ENCODE assay signal across 9 cellular contexts in the genomic region with DNA sequence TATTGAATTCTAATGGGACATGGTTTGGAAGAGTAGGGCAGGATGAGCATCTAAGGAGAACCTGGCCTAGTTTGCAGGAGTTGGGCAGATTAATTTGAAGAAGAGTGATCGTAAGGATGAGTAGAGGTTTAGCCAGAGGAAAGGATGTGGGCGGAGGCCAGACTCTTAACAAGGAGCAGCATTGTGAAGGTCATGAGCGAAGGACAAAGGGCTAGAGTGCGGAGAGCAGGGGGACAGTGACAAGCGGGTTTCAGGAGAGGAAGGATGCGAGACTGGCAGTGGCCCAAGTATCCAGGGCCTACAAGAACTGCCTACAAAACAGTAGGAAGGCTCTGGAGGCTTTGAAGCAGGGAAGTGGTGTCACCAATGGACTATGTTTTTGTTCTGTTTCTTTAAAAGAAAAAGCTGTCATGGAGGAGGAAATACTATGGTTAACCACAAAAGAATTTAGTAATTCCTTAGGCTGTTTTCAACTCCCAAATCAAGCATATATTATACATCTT. TPM values are rescaled to one million over a fixed set of nuclear protein-coding genes. Genes with fewer than 3 reads are reported as not detected.
A peak's percentile ranks its signal among the peaks of the same experiment; 100 is the strongest.
DNase-seq lines count a peak whose midpoint lies in the region; ATAC-seq and TF ChIP-seq lines count a peak whose summit lies in the region.
"Had no signal": no experiment of that assay in that cellular context is flagged by ENCODE, and none has a peak within 500 bp of the region (broad histone marks: within the 10 kb centered on the region; RNA-seq: fewer than 3 reads in every experiment).

No MANE protein-coding gene starts in this region.

- TF ChIP-seq CTCF in neural crest cell (conservative IDR thresholded peaks at IDR 0.05) = no peak

- peak overlapping the region; percentile 82 for H3K27ac Mint-ChIP-seq in dendritic cell treated with granulocyte-macrophage colony-stimulating factor and Interleukin-4, amounts not matched to agents 40 ng/mL and 50 ng/mL, for 4 days
- peak overlapping the region; percentile 6 for H3K27ac Mint-ChIP-seq in neural crest cell (ENCODE audit: unreplicated experiment)

- H3K4me3 Mint-ChIP-seq in dendritic cell treated with granulocyte-macrophage colony-stimulating factor and Interleukin-4, amounts not matched to agents 40 ng/mL and 50 ng/mL, for 4 days = peak overlapping the region; percentile 18
- H3K4me3 Mint-ChIP-seq in neural crest cell = no peak overlapping the region

- H3K4me1 Mint-ChIP-seq in dendritic cell treated with granulocyte-macrophage colony-stimulating factor and Interleukin-4, amounts not matched to agents 40 ng/mL and 50 ng/mL, for 4 days (ENCODE audit: low read depth) = peaks cover 19% of the 10 kb centered on the region
- H3K4me1 Mint-ChIP-seq in neural crest cell = peaks cover 12% of the 10 kb centered on the region

- H3K36me3 Mint-ChIP-seq in dendritic cell treated with granulocyte-macrophage colony-stimulating factor and Interleukin-4, amounts not matched to agents 40 ng/mL and 50 ng/mL, for 4 days (ENCODE audit: low read depth) = peaks cover 28% of the 10 kb centered on the region
- H3K36me3 Mint-ChIP-seq in neural crest cell (ENCODE audit: low read depth) = peaks cover 4% of the 10 kb centered on the region

- no peak for ATAC-seq in HG03095 (IDR thresholded peaks at IDR 0.05; ENCODE audit: unreplicated experiment)
- no peak for ATAC-seq in HG03342 (IDR thresholded peaks at IDR 0.05; ENCODE audit: unreplicated experiment)

- no peaks in the 10 kb centered on the region for H3K27me3 Mint-ChIP-seq in dendritic cell treated with granulocyte-macrophage colony-stimulating factor and Interleukin-4, amounts not matched to agents 40 ng/mL and 50 ng/mL, for 4 days
- H3K27me3 Mint-ChIP-seq in neural crest cell (ENCODE audit: low read depth) = no peaks in the 10 kb centered on the region

- intact Hi-C loops in dendritic cell treated with granulocyte-macrophage colony-stimulating factor and Interleukin-4, amounts not matched to agents 40 ng/mL and 50 ng/mL, for 4 days (cut with micrococcal nuclease) = no loop called here

- DNase-seq in Daoy (ENCODE audit: low read depth) (peak; percentile 26), NOMO-1 (lab: John Stamatoyannopoulos, UW; ENCODE audit: unreplicated experiment in 2 of 2) (peak; percentile 50 to 81), neural crest cell (ENCODE audit: low read depth, low spot score) (no peak), NCI-H1092 (lab: John Stamatoyannopoulos, UW) (no peak), OCI-M2 (lab: John Stamatoyannopoulos, UW; ENCODE audit: unreplicated experiment) (no peak)
- DNase-seq: NCI-H748 treated with DMSO at 0.1 percent for 48 hours had no signal

- no peaks in the 10 kb centered on the region for H3K9me3 Mint-ChIP-seq in dendritic cell treated with granulocyte-macrophage colony-stimulating factor and Interleukin-4, amounts not matched to agents 40 ng/mL and 50 ng/mL, for 4 days
- H3K9me3 Mint-ChIP-seq in neural crest cell = no peaks in the 10 kb centered on the region

RNA-seq across cellular contexts. Expression of a gene that starts 20.1 kb away (rescaled TPM):
- 9.8 and 25.5 TPM in 2 replicates for total RNA-seq in Daoy (2014; rRNA removed; shearing (Covaris generic))
- 4.6 and 5.1 TPM in 2 replicates for total RNA-seq in neural crest cell

Comparison
In these comparisons a context has a peak if more than half of its experiments do, and no peak if none do; other contexts are left out.
1. DNase-seq: peak in Daoy (single experiment) and NOMO-1 (2 of 2); none in neural crest cell (single experiment), NCI-H1092 (single experiment) and OCI-M2 (single experiment).